Comparison of ENCODE assay signal across 12 cellular contexts in the genomic region with DNA sequence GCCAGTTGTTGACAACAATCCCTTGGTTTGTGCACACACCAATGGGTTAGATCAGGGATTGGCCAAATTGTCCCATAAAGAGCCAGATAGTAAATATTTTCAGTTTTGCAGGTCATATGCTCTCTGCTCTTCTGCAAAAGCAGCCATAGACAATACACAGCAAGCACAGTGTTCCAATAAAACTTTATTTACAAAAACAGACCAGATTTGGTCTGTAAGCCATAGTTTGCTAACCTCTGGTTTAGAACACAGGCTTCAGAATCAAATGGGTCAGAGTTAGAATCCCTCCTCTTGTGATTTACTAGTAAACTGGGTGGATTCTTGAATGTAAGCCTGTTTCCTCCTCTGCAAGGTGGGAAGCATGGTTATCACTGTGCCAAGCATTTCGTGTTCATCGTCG.
"Had no signal": no experiment of that assay in that cellular context is flagged by ENCODE, and none has a peak within 500 bp of the region (broad histone marks: within the 10 kb centered on the region; RNA-seq: fewer than 3 reads in every experiment).

No MANE protein-coding gene starts in this region.

- H3K27me3 ChIP-seq: dorsolateral prefrontal cortex, esophagus squamous epithelium, pancreas, suprapubic skin had no signal

- H3K27ac Mint-ChIP-seq: activated naive CD4-positive, alpha-beta T cell treated with anti-CD3 and anti-CD28 coated beads, Interleukin-2, amount 50 U/mL, for 24 hours had no signal

- H3K36me3 Mint-ChIP-seq: activated naive CD4-positive, alpha-beta T cell treated with anti-CD3 and anti-CD28 coated beads, Interleukin-2, amount 50 U/mL, for 24 hours had no signal

- H3K9me3 ChIP-seq: esophagus squamous epithelium, left lung, pancreas, suprapubic skin had no signal

- H3K9me3 Mint-ChIP-seq: activated CD4-positive, alpha-beta T cell treated with anti-CD3 and anti-CD28 coated beads, Interleukin-2, amount 10 ng/mL, durations not matched to agents 7 days and 5 days; activated naive CD4-positive, alpha-beta T cell treated with anti-CD3 and anti-CD28 coated beads, Interleukin-2, amount 50 U/mL, for 24 hours had no signal

- H3K4me3 Mint-ChIP-seq: activated naive CD4-positive, alpha-beta T cell treated with anti-CD3 and anti-CD28 coated beads, Interleukin-2, amount 50 U/mL, for 24 hours had no signal

- H3K4me3 ChIP-seq: dorsolateral prefrontal cortex, esophagus squamous epithelium, left lung, pancreas, suprapubic skin had no signal

- DNase-seq: activated CD4-positive, alpha-beta T cell treated with anti-CD3 and anti-CD28 coated beads, Interleukin-2, amount 10 ng/mL, durations not matched to agents 7 days and 5 days; activated effector memory CD4-positive, alpha-beta T cell treated with Interleukin-2 at 50 U/mL for 16 hours; activated T-cell treated with anti-CD3 and anti-CD28 coated beads, Interleukin-2, amount 50 U/mL, for 1 hour; dorsolateral prefrontal cortex; esophagus squamous epithelium; left lung; mesenchymal stem cell; small intestine; stimulated activated naive CD4-positive, alpha-beta T cell treated with Interleukin-2 at 50 U/mL for 16 hours had no signal

- H3K36me3 ChIP-seq: esophagus squamous epithelium, left lung, pancreas, suprapubic skin had no signal

- ATAC-seq: left lung had no signal

- H3K27ac ChIP-seq: esophagus squamous epithelium, left lung, pancreas, suprapubic skin had no signal
